In genomic region chr12:106114084-106115068, GRCh38 we compare ENCODE assay signal across 12 cellular contexts. TPM values are rescaled to one million over a fixed set of nuclear protein-coding genes. Genes with fewer than 3 reads are reported as not detected.
DNase-seq lines count a peak whose midpoint lies in the region; ATAC-seq and TF ChIP-seq lines count a peak whose summit lies in the region.
"Had no signal": no experiment of that assay in that cellular context is flagged by ENCODE, and none has a peak within 500 bp of the region (broad histone marks: within the 10 kb centered on the region; RNA-seq: fewer than 3 reads in every experiment).

No MANE protein-coding gene starts in this region.

- DNase-seq in M059J (ENCODE audit: low read depth) (peak; percentile 46), iris pigment epithelial cell (ENCODE audit: low read depth) (peak; percentile 50), stomach (no peak), retina (no peak), G401 (ENCODE audit: low spot score) (no peak)
- DNase-seq: naive B cell, NCI-H1417 treated with DMSO at 0.1 percent for 48 hours had no signal

- no peak for TF ChIP-seq EP300 in stomach (IDR thresholded peaks at IDR 0.05)

- intact Hi-C loops in stomach (cut with DNase I; ENCODE audit: low total_unique reads): no loop called here

- TF ChIP-seq CTCF in stomach (IDR thresholded peaks at IDR 0.05): no peak

- in situ Hi-C loops in G401 (cut with HindIII; ENCODE audit: low sequenced_read_pairs): no loop called here

- peaks cover 23 to 59% (median 42%) of the 10 kb centered on the region in 4 donors for H3K4me1 ChIP-seq in stomach

- 56 to 77% (median 71%) methylated on average over 10 of the region's 10 CpGs for WGBS in stomach, 5 donors

- no peak for TF ChIP-seq POLR2A in stomach (IDR thresholded peaks at IDR 0.05)

- H3K4me3 ChIP-seq in stomach: no peak overlapping the region
- H3K4me3 ChIP-seq: SK-N-MC had no signal

- H3K36me3 ChIP-seq in stomach: no peaks in the 10 kb centered on the region

- H3K27ac ChIP-seq in angular gyrus (ENCODE audit: low read depth, low read length) (peak overlapping the region; percentile 66), stomach (peak overlapping the region in 4 of 5 donors; percentile 60 to 75 (median 66))
- H3K27ac ChIP-seq: SK-N-MC had no signal

- ATAC-seq in HG03095 (IDR thresholded peaks at IDR 0.05; ENCODE audit: unreplicated experiment) (no peak), HG02852 (IDR thresholded peaks at IDR 0.05; ENCODE audit: unreplicated experiment) (no peak)

- no peaks in the 10 kb centered on the region for H3K9me3 ChIP-seq in stomach

- H3K27me3 ChIP-seq in stomach: no peaks in the 10 kb centered on the region

RNA-seq across cellular contexts. Expression of gene NUAK1, which starts 24.4 kb away (rescaled TPM):
- total RNA-seq in M059J (2014; rRNA removed; shearing (Covaris generic)): 13.0 and 14.9 TPM in 2 replicates
- total RNA-seq in stomach: 10 to 100 TPM in 3 of 5 donors, 1 to 10 TPM in 1, under 1 TPM in 1; 0.58 to 79.0 (median 11.7) TPM
- 1 to 10 TPM in 2 of 3 donors, under 1 TPM in 1; 0.80 to 2.6 (median 2.4) TPM for polyA plus RNA-seq in stomach
- 8.0 and 20.4 TPM in 2 replicates for total RNA-seq in G401 (2014; rRNA removed; shearing (Covaris generic))
- total RNA-seq: activated CD8-positive, alpha-beta memory T cell treated with anti-CD3 and anti-CD28 coated beads for 36 hours had no signal

Comparison
In these comparisons a context has a peak if more than half of its experiments do, and no peak if none do; other contexts are left out.
1. DNase-seq: peak in M059J (single experiment) and iris pigment epithelial cell (single experiment); none in stomach (single experiment), retina (single experiment) and G401 (single experiment).